ENCODE assay signal across 8 cellular contexts in genomic region chr12:85575115-85576096, GRCh38.
DNase-seq lines count a peak whose midpoint lies in the region; ATAC-seq and TF ChIP-seq lines count a peak whose summit lies in the region.

No MANE protein-coding gene starts in this region.

- no peaks in the 10 kb centered on the region for H3K9me3 Mint-ChIP-seq in natural killer cell

- peaks cover 5% of the 10 kb centered on the region; the same call in 1 of the 2 replicates for H3K4me1 ChIP-seq in MM.1S (ENCODE audit: low read length)

- H3K79me2 ChIP-seq in MM.1S (ENCODE audit: low read length), result no peaks in the 10 kb centered on the region

- DNase-seq in AG09319 (ENCODE audit: extremely low read depth, low read depth) (peak; percentile 25), MM.1S (peak; percentile 53), SHP77 treated with DMSO at 0.1 percent for 48 hours (lab: John Stamatoyannopoulos, UW) (peak; percentile 71), natural killer cell (no peak)
- DNase-seq in activated T-cell treated with anti-CD3 and anti-CD28 coated beads, Interleukin-2, amount 50 U/mL, for 1 hour, result no peak

- H4K20me1 ChIP-seq in MM.1S (ENCODE audit: insufficient read depth, low read length), result no peaks in the 10 kb centered on the region

- no peak overlapping the region for H3K4me2 ChIP-seq in MM.1S (ENCODE audit: low read depth, low read length)

- no peak overlapping the region for H3K27ac ChIP-seq in MM.1S (ENCODE audit: low read length)

- ATAC-seq in GM18499 (IDR thresholded peaks at IDR 0.05; ENCODE audit: insufficient read depth, unreplicated experiment) (peak; percentile 96), HG02642 (IDR thresholded peaks at IDR 0.05; ENCODE audit: poor library complexity, unreplicated experiment) (peak; percentile 99), esophagus mucosa (peak; percentile 57), natural killer cell (peak in 2 of 3 donors; percentile 57 to 62)

- peak; percentile 74 for TF ChIP-seq CTCF in AG09319 (IDR thresholded peaks at IDR 0.05; ENCODE audit: low read depth, low read length)
- peak; percentile 70 for TF ChIP-seq CTCF in MM.1S (IDR thresholded peaks at IDR 0.05; ENCODE audit: low read length)
- no peak for TF ChIP-seq CTCF in natural killer cell (IDR thresholded peaks at IDR 0.05)

- H3K4me3 ChIP-seq in MM.1S (ENCODE audit: low read length), result no peak overlapping the region

- no peak overlapping the region for H2AFZ ChIP-seq in MM.1S (ENCODE audit: low read length)

- no peaks in the 10 kb centered on the region for H3K9me2 ChIP-seq in MM.1S (replicated peaks; ENCODE audit: insufficient read depth, low read length)

- H3K27me3 Mint-ChIP-seq in natural killer cell (ENCODE audit: low read depth in 2 of 2), result no peaks in the 10 kb centered on the region

- H3K4me3 Mint-ChIP-seq in natural killer cell, result no peak overlapping the region

- H3K27me3 ChIP-seq in MM.1S (replicated peaks; ENCODE audit: insufficient read depth, low read length), result no peaks in the 10 kb centered on the region

- no peak overlapping the region for H3K27ac Mint-ChIP-seq in natural killer cell

- H3F3A ChIP-seq in MM.1S (ENCODE audit: insufficient read depth, low read length), result no peaks in the 10 kb centered on the region

- intact Hi-C loops in natural killer cell (cut with micrococcal nuclease), result no loop called here

- H3K4me1 Mint-ChIP-seq in natural killer cell, result no peaks in the 10 kb centered on the region

- H3K9ac ChIP-seq in MM.1S (ENCODE audit: low read length), result no peak overlapping the region

- no peaks in the 10 kb centered on the region for H3K36me3 Mint-ChIP-seq in natural killer cell

- no peaks in the 10 kb centered on the region for H3K36me3 ChIP-seq in MM.1S (replicated peaks; ENCODE audit: insufficient read depth, low read length)

- no peaks in the 10 kb centered on the region for H3K9me3 ChIP-seq in MM.1S (replicated peaks; ENCODE audit: insufficient read depth, low read length)

Comparison
In these comparisons a context has a peak if more than half of its experiments do, and no peak if none do; other contexts are left out.
1. DNase-seq: peak in AG09319 (single experiment), MM.1S (single experiment) and SHP77 treated with DMSO at 0.1 percent for 48 hours (single experiment); none in natural killer cell (single experiment) and activated T-cell treated with anti-CD3 and anti-CD28 coated beads, Interleukin-2, amount 50 U/mL, for 1 hour (single experiment).
2. Peak in every context shown above with its lines, with median percentiles within 50 percentile points of each other: ATAC-seq.